ENCODE assay signal across 29 cellular contexts in the genomic region with DNA sequence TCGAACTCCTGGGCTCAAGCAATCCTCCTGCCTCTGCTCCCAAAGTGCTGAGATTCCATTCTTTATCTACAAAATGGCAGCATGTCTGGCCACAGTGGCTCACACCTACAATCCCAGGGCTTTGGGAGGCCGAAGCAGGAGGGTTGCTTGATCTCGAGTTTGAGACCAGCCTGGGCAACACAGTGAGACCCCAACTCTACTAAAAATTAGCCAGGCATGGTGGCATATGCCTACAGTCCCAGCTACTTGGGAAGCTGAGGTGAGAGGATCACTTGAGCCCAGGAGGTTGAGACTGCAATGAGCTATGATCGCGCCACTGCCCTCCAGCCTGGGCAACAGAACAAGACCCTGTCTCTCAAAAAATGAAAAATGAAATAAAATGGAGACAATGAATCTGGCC. TPM values are rescaled to one million over a fixed set of nuclear protein-coding genes. Genes with fewer than 3 reads are reported as not detected.
DNase-seq lines count a peak whose midpoint lies in the region; ATAC-seq and TF ChIP-seq lines count a peak whose summit lies in the region.
"Had no signal": no experiment of that assay in that cellular context is flagged by ENCODE, and none has a peak within 500 bp of the region (broad histone marks: within the 10 kb centered on the region; RNA-seq: fewer than 3 reads in every experiment).

No MANE protein-coding gene starts in this region.

- intact Hi-C loops in esophagus muscularis mucosa (cut with DNase I), result no loop called here

- H3K4me3 ChIP-seq in WERI-Rb-1 (ENCODE audit: low read depth, low read length) (no peak overlapping the region), esophagus muscularis mucosa (no peak overlapping the region), skeletal muscle tissue (ENCODE audit: low read length in 3 of 3) (no peak overlapping the region)
- H3K4me3 ChIP-seq: GM23338, heart right ventricle, lower lobe of right lung, ovary, SJSA1 had no signal

- WGBS in esophagus muscularis mucosa, result 93% methylated on average over 5 of the region's 5 CpGs

- H3K9ac ChIP-seq in skeletal muscle tissue (ENCODE audit: low read depth in 1 of 3, low read length in 3 of 3), result peak overlapping the region in 2 of 3 donors; percentile 17 to 87

- peaks cover 44% of the 10 kb centered on the region for H3K36me3 ChIP-seq in WERI-Rb-1
- H3K36me3 ChIP-seq in esophagus muscularis mucosa, result peaks cover 9 to 31% (median 16%) of the 10 kb centered on the region in 4 donors
- peaks cover 1 to 7% (median 4%) of the 10 kb centered on the region in 3 donors for H3K36me3 ChIP-seq in skeletal muscle tissue (ENCODE audit: control insufficient read depth in 3 of 3, insufficient read depth in 3 of 3, low read length in 3 of 3)
- H3K36me3 ChIP-seq: ovary had no signal

- TF ChIP-seq POLR2A in esophagus muscularis mucosa (IDR thresholded peaks at IDR 0.05; ENCODE audit: low read depth), result no peak

- H3K9me3 ChIP-seq in WERI-Rb-1 (ENCODE audit: severe bottlenecking) (no peaks in the 10 kb centered on the region), esophagus muscularis mucosa (no peaks in the 10 kb centered on the region), skeletal muscle tissue (ENCODE audit: control insufficient read depth in 3 of 3, low read length in 3 of 3) (no peaks in the 10 kb centered on the region)
- H3K9me3 ChIP-seq: heart right ventricle, lower lobe of right lung, ovary, SJSA1 had no signal

- TF ChIP-seq EP300 in esophagus muscularis mucosa (IDR thresholded peaks at IDR 0.05), result no peak

- H3K4me1 ChIP-seq in esophagus muscularis mucosa (peaks cover 75 to 78% (median 77%) of the 10 kb centered on the region in 4 donors), skeletal muscle tissue (ENCODE audit: control insufficient read depth in 3 of 3, insufficient read depth in 3 of 3, low read length in 3 of 3) (peaks cover 88 to 98% (median 93%) of the 10 kb centered on the region in 3 donors)

- ATAC-seq in HG03039 (IDR thresholded peaks at IDR 0.05; ENCODE audit: unreplicated experiment) (no peak), GM21786 (IDR thresholded peaks at IDR 0.05; ENCODE audit: unreplicated experiment) (no peak)
- ATAC-seq: heart right ventricle; lower lobe of right lung; natural killer cell treated with Interleukin-12 subunit alpha and Interleukin-12 subunit beta and Interleukin-15 and Interleukin-18, amount 100 ng/mL, for 72 hours; right cardiac atrium had no signal

- no peak for TF ChIP-seq CTCF in 22Rv1 (IDR thresholded peaks at IDR 0.05)
- no peak for TF ChIP-seq CTCF in WERI-Rb-1 (IDR thresholded peaks at IDR 0.05; ENCODE audit: low read depth, low read length)
- TF ChIP-seq CTCF in esophagus muscularis mucosa (IDR thresholded peaks at IDR 0.05), result no peak

- 0 out of 2 replicates have a peak overlapping the region, but pooled peaks have one; percentile 92 for H3K27ac ChIP-seq in 22Rv1
- H3K27ac ChIP-seq in WERI-Rb-1, result peak overlapping the region; percentile 95
- peak overlapping the region; percentile 32 to 64 (median 48) for H3K27ac ChIP-seq in esophagus muscularis mucosa (replicated peaks in 1 of 4)
- H3K27ac ChIP-seq in skeletal muscle tissue (ENCODE audit: low read depth, low read length), result peak overlapping the region; percentile 97
- H3K27ac ChIP-seq: lower lobe of right lung, ovary, SJSA1 had no signal

- DNase-seq in WERI-Rb-1 (no peak), esophagus muscularis mucosa (ENCODE audit: extremely low spot score) (no peak), DMS79 treated with DMSO at 0.1 percent for 48 hours (lab: John Stamatoyannopoulos, UW) (no peak), mucosa of gallbladder (ENCODE audit: low spot score) (no peak)
- DNase-seq: activated CD4-positive, alpha-beta T cell treated with anti-CD3 and anti-CD28 coated beads, Interleukin-2, amount 50 U/mL, for 4 hours; activated CD4-positive, CD25-positive, alpha-beta regulatory T cell; activated CD8-positive, alpha-beta memory T cell treated with anti-CD3 and anti-CD28 coated beads, Interleukin-2, amount 50 U/mL, for 48 hours; activated effector memory CD4-positive, alpha-beta T cell treated with Interleukin-2 at 50 U/mL for 16 hours; aorta; heart right ventricle; kidney glomerular epithelial cell; lower lobe of right lung; NCI-H1417 treated with DMSO at 0.1 percent for 48 hours; NCI-H2081; NCI-H226; NCI-H748 treated with DMSO at 0.1 percent for 48 hours; ovary; stimulated activated CD4-positive, alpha-beta T cell treated with anti-CD3 and anti-CD28 coated beads, Interleukin-12 subunit alpha, Interleukin-12 subunit beta, amount 100 ng/mL, for 4 hours; stimulated activated CD4-positive, alpha-beta T cell treated with anti-CD3 and anti-CD28 coated beads, Interleukin-4, amount 100 ng/mL, for 1 hour had no signal

- H3K27me3 ChIP-seq in WERI-Rb-1 (ENCODE audit: insufficient read depth, low read depth, severe bottlenecking), result no peaks in the 10 kb centered on the region
- no peaks in the 10 kb centered on the region for H3K27me3 ChIP-seq in esophagus muscularis mucosa
- H3K27me3 ChIP-seq in skeletal muscle tissue (ENCODE audit: control insufficient read depth in 3 of 3, insufficient read depth in 3 of 3, low read length in 3 of 3), result no peaks in the 10 kb centered on the region
- H3K27me3 ChIP-seq: heart right ventricle, ovary, SJSA1 had no signal

RNA-seq across cellular contexts. Expression of a gene that starts 6.1 kb away (rescaled TPM):
- total RNA-seq in esophagus muscularis mucosa (100 to 1,000 TPM; 109 to 164 (median 148) TPM), skeletal muscle tissue (28.2 TPM), mucosa of gallbladder (155 TPM)

RNA-seq across cellular contexts. Expression of a gene that starts 24.7 kb away (rescaled TPM):
- total RNA-seq in esophagus muscularis mucosa (1 to 10 TPM; 2.3 to 9.4 (median 5.2) TPM), skeletal muscle tissue (2.1 TPM), mucosa of gallbladder (16.3 TPM)

RNA-seq across cellular contexts. Expression of a gene that starts 37.0 kb away (rescaled TPM):
- total RNA-seq in esophagus muscularis mucosa (10 to 100 TPM in 2 of 4 donors, 1 to 10 TPM in 2; 6.2 to 18.7 (median 10.4) TPM), skeletal muscle tissue (under 0.01 TPM), mucosa of gallbladder (5.1 TPM)
- total RNA-seq: B cell; mononuclear cell; natural killer cell treated with Interleukin-12 subunit alpha and Interleukin-12 subunit beta and Interleukin-15 and Interleukin-18, amount 100 ng/mL, for 72 hours; SJSA1 had no signal
